In the genomic region with DNA sequence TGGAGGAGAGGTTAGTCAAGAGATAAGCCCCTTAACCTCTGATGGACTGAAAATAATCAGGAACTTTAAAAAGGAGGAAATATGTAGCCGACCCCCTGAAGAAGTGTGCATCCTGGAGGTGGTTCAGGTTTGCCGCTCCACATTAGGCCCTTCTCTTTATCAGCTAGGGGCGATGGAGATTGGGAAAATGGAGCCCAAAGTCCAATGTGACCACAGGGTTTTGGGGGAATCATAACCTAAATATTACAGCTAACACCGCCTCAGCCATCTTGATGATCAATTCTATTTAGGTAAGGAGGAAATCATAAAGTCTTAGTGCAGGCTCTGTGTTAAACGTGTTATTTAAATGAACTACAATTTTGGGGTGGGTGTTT, we compare ENCODE assay signal across 8 cellular contexts. TPM values are rescaled to one million over a fixed set of nuclear protein-coding genes. Genes with fewer than 3 reads are reported as not detected.
DNase-seq lines count a peak whose midpoint lies in the region; ATAC-seq and TF ChIP-seq lines count a peak whose summit lies in the region.

No MANE protein-coding gene starts in this region.

- intact Hi-C loops in lower lobe of right lung (cut with DNase I), result no loop called here

- no peak overlapping the region for H3K27ac Mint-ChIP-seq in activated naive CD4-positive, alpha-beta T cell treated with anti-CD3 and anti-CD28 coated beads, Interleukin-2, amount 50 U/mL, for 24 hours

- peak overlapping the region; percentile 82 for H3K4me3 Mint-ChIP-seq in activated naive CD4-positive, alpha-beta T cell treated with anti-CD3 and anti-CD28 coated beads, Interleukin-2, amount 50 U/mL, for 24 hours

- no peaks in the 10 kb centered on the region for H3K9me3 ChIP-seq in lower lobe of right lung
- H3K9me3 ChIP-seq in upper lobe of left lung, result no peaks in the 10 kb centered on the region

- TF ChIP-seq CTCF in astrocyte of the cerebellum (IDR thresholded peaks at IDR 0.05; ENCODE audit: low read depth, low read length, missing control alignments), result no peak
- TF ChIP-seq CTCF in lower lobe of right lung (IDR thresholded peaks at IDR 0.05), result no peak
- no peak for TF ChIP-seq CTCF in upper lobe of left lung (IDR thresholded peaks at IDR 0.05)

- H3K27me3 Mint-ChIP-seq in activated naive CD4-positive, alpha-beta T cell treated with anti-CD3 and anti-CD28 coated beads, Interleukin-2, amount 50 U/mL, for 24 hours, result peaks cover 1% of the 10 kb centered on the region

- no peaks in the 10 kb centered on the region for H3K27me3 ChIP-seq in lower lobe of right lung (ENCODE audit: low read depth)
- no peaks in the 10 kb centered on the region for H3K27me3 ChIP-seq in upper lobe of left lung

- ATAC-seq in lower lobe of right lung (no peak), upper lobe of left lung (ENCODE audit: low FRiP score in 2 of 2) (no peak), HG03108 (IDR thresholded peaks at IDR 0.05; ENCODE audit: unreplicated experiment) (no peak)
- no peak for ATAC-seq in activated CD4-positive, CD25-positive, alpha-beta regulatory T cell treated with anti-CD3 and anti-CD28 coated beads, Interleukin-2, amount 50 U/mL, for 24 hours

- WGBS in upper lobe of left lung, 2 donors, result 70 to 76% methylated on average over 5 of the region's 5 CpGs

- H3K27ac ChIP-seq in lower lobe of right lung, result peak overlapping the region; percentile 88
- peak overlapping the region; percentile 91 to 97 (median 94) for H3K27ac ChIP-seq in upper lobe of left lung

- peaks cover 5% of the 10 kb centered on the region for H3K36me3 ChIP-seq in lower lobe of right lung
- peaks cover 0 to 13% (median 0%) of the 10 kb centered on the region in 4 donors for H3K36me3 ChIP-seq in upper lobe of left lung

- H3K4me3 ChIP-seq in astrocyte of the cerebellum (ENCODE audit: low read depth, low read length) (peak overlapping the region; percentile 61), lower lobe of right lung (peak overlapping the region; percentile 71), upper lobe of left lung (peak overlapping the region in 3 of 4 donors; percentile 59 to 80 (median 76))

- no peaks in the 10 kb centered on the region for H3K9me3 Mint-ChIP-seq in activated naive CD4-positive, alpha-beta T cell treated with anti-CD3 and anti-CD28 coated beads, Interleukin-2, amount 50 U/mL, for 24 hours

- in situ Hi-C loops in astrocyte of the cerebellum (cut with HindIII; ENCODE audit: low sequenced_read_pairs), result no loop called here

- TF ChIP-seq POLR2A in upper lobe of left lung (IDR thresholded peaks at IDR 0.05), result no peak

- H3K36me3 Mint-ChIP-seq in activated naive CD4-positive, alpha-beta T cell treated with anti-CD3 and anti-CD28 coated beads, Interleukin-2, amount 50 U/mL, for 24 hours, result peaks cover 7% of the 10 kb centered on the region

- H3K4me1 ChIP-seq in lower lobe of right lung (peaks cover 36% of the 10 kb centered on the region), upper lobe of left lung (peaks cover 29 to 52% (median 30%) of the 10 kb centered on the region in 4 donors)

- H3K4me1 Mint-ChIP-seq in activated naive CD4-positive, alpha-beta T cell treated with anti-CD3 and anti-CD28 coated beads, Interleukin-2, amount 50 U/mL, for 24 hours, result peaks cover 29% of the 10 kb centered on the region

- no peak for DNase-seq in activated naive CD4-positive, alpha-beta T cell (lab: John Stamatoyannopoulos, UW)
- DNase-seq in astrocyte of the cerebellum (ENCODE audit: low read depth) (no peak), lower lobe of right lung (no peak), upper lobe of left lung (no peak), AG08395 (ENCODE audit: low spot score) (no peak)

- no peak for TF ChIP-seq EP300 in upper lobe of left lung (IDR thresholded peaks at IDR 0.05)

RNA-seq across cellular contexts. Expression of gene OGFRL1, which starts 1.2 kb away (rescaled TPM):
- total RNA-seq in lower lobe of right lung, result 26.9 TPM
- 10 to 100 TPM; 11.5 to 36.1 (median 22.0) TPM for total RNA-seq in upper lobe of left lung
